8 cellular contexts compared by ENCODE assay signal in genomic region chr9:17531642-17532254, GRCh38. TPM values are rescaled to one million over a fixed set of nuclear protein-coding genes. Genes with fewer than 3 reads are reported as not detected.
DNase-seq lines count a peak whose midpoint lies in the region; ATAC-seq and TF ChIP-seq lines count a peak whose summit lies in the region.

No MANE protein-coding gene starts in this region.

- H3K36me3 Mint-ChIP-seq in neural progenitor cell = no peaks in the 10 kb centered on the region

- H4K20me1 ChIP-seq in PC-9 (ENCODE audit: insufficient read depth) = no peaks in the 10 kb centered on the region; the same call in 1 of the 2 replicates
- H4K20me1 ChIP-seq in neural progenitor cell (ENCODE audit: low read depth) = no peaks in the 10 kb centered on the region

- no peaks in the 10 kb centered on the region for H3K4me1 ChIP-seq in PC-9 (replicated peaks; ENCODE audit: insufficient read depth)
- no peaks in the 10 kb centered on the region for H3K4me1 ChIP-seq in endocrine pancreas (ENCODE audit: control insufficient read depth, insufficient read depth, low read length)
- H3K4me1 ChIP-seq in neural progenitor cell = no peaks in the 10 kb centered on the region

- peak; percentile 83 for ATAC-seq in GM19372 (IDR thresholded peaks at IDR 0.05; ENCODE audit: low read depth, unreplicated experiment)
- ATAC-seq in HG03432 (IDR thresholded peaks at IDR 0.05; ENCODE audit: unreplicated experiment) = peak; percentile 91

- H3K36me3 ChIP-seq in PC-9 (ENCODE audit: low read depth) = no peaks in the 10 kb centered on the region
- H3K36me3 ChIP-seq in endocrine pancreas (ENCODE audit: control insufficient read depth, insufficient read depth, low read length) = no peaks in the 10 kb centered on the region
- H3K36me3 ChIP-seq in neural progenitor cell = no peaks in the 10 kb centered on the region

- no peak overlapping the region for H3K4me3 ChIP-seq in PC-9
- peak overlapping the region; percentile 50 for H3K4me3 ChIP-seq in endocrine pancreas (ENCODE audit: control insufficient read depth, insufficient read depth, low read length)
- H3K4me3 ChIP-seq in neural progenitor cell = no peak overlapping the region

- TF ChIP-seq CTCF in PC-9 (conservative IDR thresholded peaks at IDR 0.05) (peak; percentile 74), neural progenitor cell (IDR thresholded peaks at IDR 0.05) (peak; percentile 81)

- no TSS peak for BruUV-seq in PC-9 (replicated peaks; lab: Mats Ljungman, UMichigan)

- H3K4me3 Mint-ChIP-seq in neural progenitor cell = no peak overlapping the region

- H3K9ac ChIP-seq in endocrine pancreas (ENCODE audit: control insufficient read depth, insufficient read depth, low read length) = no peak overlapping the region
- H3K9ac ChIP-seq in neural progenitor cell = no peak overlapping the region

- intact Hi-C loops in PC-9 (cut with micrococcal nuclease; ENCODE audit: unreplicated experiment) = loop anchor here (5.0 to 10.0 kb wide), 4 partner anchors 271 to 1923 kb away; no protein-coding TSS in a partner anchor

- H2AFZ ChIP-seq in PC-9 (no peak overlapping the region), neural progenitor cell (replicated peaks) (peak overlapping the region; percentile 86)

- POLR2A ChIA-PET in PC-9 (lab: Charles Lee; ENCODE audit: unreplicated experiment) = no interaction called here

- H3K4me1 Mint-ChIP-seq in neural progenitor cell = no peaks in the 10 kb centered on the region

- H3K79me2 ChIP-seq in PC-9 (ENCODE audit: low read depth) = no peaks in the 10 kb centered on the region
- no peaks in the 10 kb centered on the region for H3K79me2 ChIP-seq in neural progenitor cell (ENCODE audit: low read depth)

- H3K4me2 ChIP-seq in PC-9 = peak overlapping the region; percentile 59; the same call in 1 of the 2 replicates
- no peak overlapping the region for H3K4me2 ChIP-seq in neural progenitor cell

- peak; percentile 52 to 61 for DNase-seq in NCI-H2081 (lab: John Stamatoyannopoulos, UW)
- DNase-seq in NCI-H2081 treated with DMSO at 0.1 percent for 48 hours (lab: John Stamatoyannopoulos, UW) = no peak
- peak in 1 of 2 experiments; percentile 24 for DNase-seq in PC-9
- peak; percentile 65 for DNase-seq in neural progenitor cell (ENCODE audit: low spot score)
- no peak for DNase-seq in activated gamma-delta T cell (lab: John Stamatoyannopoulos, UW)

- no peaks in the 10 kb centered on the region for H3K9me2 ChIP-seq in PC-9 (ENCODE audit: insufficient read depth)

- no peak overlapping the region for H3K27ac Mint-ChIP-seq in neural progenitor cell

- H3K9me3 ChIP-seq in PC-9 (ENCODE audit: insufficient read depth, low read depth) = no peaks in the 10 kb centered on the region
- H3K9me3 ChIP-seq in endocrine pancreas (ENCODE audit: control insufficient read depth, low read length) = no peaks in the 10 kb centered on the region
- no peaks in the 10 kb centered on the region for H3K9me3 ChIP-seq in neural progenitor cell (ENCODE audit: low read depth)

- no peaks in the 10 kb centered on the region for H3K9me3 Mint-ChIP-seq in neural progenitor cell

- CTCF ChIA-PET in PC-9 (lab: Charles Lee) = no interaction called here

- H3K27me3 ChIP-seq in PC-9 (ENCODE audit: insufficient read depth, low read depth) (peaks cover 8% of the 10 kb centered on the region; the same call in 1 of the 2 replicates), endocrine pancreas (ENCODE audit: control insufficient read depth, insufficient read depth, low read length) (no peaks in the 10 kb centered on the region), neural progenitor cell (no peaks in the 10 kb centered on the region)

- H3F3A ChIP-seq in PC-9 (ENCODE audit: insufficient read depth, low read depth) (no peaks in the 10 kb centered on the region), neural progenitor cell (ENCODE audit: low read depth) (no peaks in the 10 kb centered on the region)

- H3K27ac ChIP-seq in PC-9 (no peak overlapping the region), neural progenitor cell (no peak overlapping the region)

- H3K27me3 Mint-ChIP-seq in neural progenitor cell (ENCODE audit: insufficient read depth, low read depth) = no peaks in the 10 kb centered on the region

RNA-seq across cellular contexts. Expression of gene SH3GL2, which starts 47.1 kb away (rescaled TPM):
- total RNA-seq in PC-9 (2021) (not detected in 2 replicates), neural progenitor cell (ENCODE audit: low replicate concordance) (1.2 and 1.6 TPM in 2 replicates)

Comparison
In these comparisons a context has a peak if more than half of its experiments do, and no peak if none do; other contexts are left out.
1. DNase-seq: peak in NCI-H2081 (2 of 2) and neural progenitor cell (single experiment); none in NCI-H2081 treated with DMSO at 0.1 percent for 48 hours (single experiment) and activated gamma-delta T cell (single experiment).